ENCODE assay signal across 8 cellular contexts in the genomic region with DNA sequence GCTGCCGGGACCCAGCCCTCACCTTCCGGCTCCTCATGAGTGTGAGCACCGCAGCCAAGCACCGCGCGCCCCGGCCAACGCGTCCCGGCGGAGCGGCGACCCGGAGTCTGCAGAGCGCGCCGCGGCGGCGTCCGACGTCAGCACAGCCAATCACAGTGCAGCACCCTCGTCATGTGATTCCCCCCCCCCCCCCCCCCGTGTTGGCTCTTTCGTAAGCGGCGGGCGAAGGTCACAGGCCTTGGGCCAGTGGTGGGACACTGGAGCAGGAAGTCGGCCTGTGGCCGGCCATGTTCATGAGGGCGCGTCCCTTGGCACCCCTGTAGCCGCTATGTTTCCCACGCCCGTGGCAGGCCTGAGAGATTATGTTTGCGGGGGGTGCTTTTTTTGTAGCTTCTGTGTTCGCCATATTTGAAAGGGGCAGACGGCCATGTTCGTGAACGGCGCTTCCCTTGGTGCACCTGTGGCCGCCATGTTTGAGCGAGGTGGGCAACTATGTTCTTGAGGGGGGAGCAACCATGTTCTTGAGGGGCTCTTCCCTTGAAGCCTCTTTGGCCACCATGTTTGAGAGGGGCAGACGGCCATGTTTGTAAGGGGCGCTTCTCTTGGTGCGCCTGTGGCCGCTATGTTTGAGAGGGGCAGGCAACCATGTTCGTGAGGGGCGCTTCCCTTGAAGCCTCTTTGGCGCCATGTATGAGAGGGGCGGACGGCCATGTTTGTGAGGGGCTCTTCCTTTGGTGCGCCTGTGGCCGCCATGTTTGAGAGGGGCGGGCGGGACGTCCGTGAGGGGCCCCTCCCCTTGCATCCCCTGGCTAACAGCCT. TPM values are rescaled to one million over a fixed set of nuclear protein-coding genes. Genes with fewer than 3 reads are reported as not detected.
A peak's percentile ranks its signal among the peaks of the same experiment; 100 is the strongest.
DNase-seq lines count a peak whose midpoint lies in the region; ATAC-seq, FAIRE-seq and TF ChIP-seq lines count a peak whose summit lies in the region.

A gene (minus strand): TSS at position 123 of the 819 bp plus-strand sequence. CDS start 86 bp downstream, at position 37.

- peak within 1 kb of the TSS; percentile 86 for H3K4me3 Mint-ChIP-seq in chondrocyte (ENCODE audit: unreplicated experiment)

- FAIRE-seq in kidney (lab: Jason Lieb, UNC): peak; percentile 69

- H3K27me3 Mint-ChIP-seq in chondrocyte (ENCODE audit: low read depth): no peaks in the 10 kb centered on the region

- H3K9ac ChIP-seq in kidney (ENCODE audit: low read length in 2 of 2): peak within 1 kb of the TSS; percentile 82 to 83

- intact Hi-C loops in kidney (cut with DNase I): no loop called here

- H3K27ac Mint-ChIP-seq in chondrocyte (ENCODE audit: unreplicated experiment): peak within 1 kb of the TSS; percentile 96

- H3K4me1 Mint-ChIP-seq in chondrocyte (ENCODE audit: low read depth): peaks cover 47% of the 10 kb centered on the region

- DNase-seq in AG09309 (ENCODE audit: low read depth): peak; percentile 94
- DNase-seq in NCI-H510A treated with DMSO at 0.1 percent for 48 hours (lab: John Stamatoyannopoulos, UW): peak; percentile 96
- peak; percentile 80 to 88 for DNase-seq in activated CD4-positive, alpha-beta T cell treated with anti-CD3 and anti-CD28 coated beads for 24 hours (ENCODE audit: low read depth in 2 of 2)
- DNase-seq in chondrocyte (ENCODE audit: low spot score): peak; percentile 97
- DNase-seq in kidney: peak; percentile 99
- DNase-seq in stimulated activated CD4-positive, alpha-beta T cell treated with anti-CD3 and anti-CD28 coated beads, Interleukin-15, amount 100 ng/mL, for 24 hours: peak; percentile 92

- peaks cover 11 to 26% of the 10 kb centered on the region in 2 donors for H3K4me1 ChIP-seq in kidney (ENCODE audit: control insufficient read depth in 1 of 2, insufficient read depth in 1 of 2, low read depth in 1 of 2, low read length in 2 of 2)

- ATAC-seq in GM19025 (IDR thresholded peaks at IDR 0.05; ENCODE audit: low read depth, unreplicated experiment): peak; percentile 64
- ATAC-seq in HG03342 (IDR thresholded peaks at IDR 0.05; ENCODE audit: unreplicated experiment): peak; percentile 64

- H3K9me3 Mint-ChIP-seq in chondrocyte (ENCODE audit: low read depth): peaks cover 14% of the 10 kb centered on the region

- H3K27ac ChIP-seq in kidney (ENCODE audit: low read depth in 2 of 2, low read length in 2 of 2): peak within 1 kb of the TSS; percentile 96 to 98

- H3K9me3 ChIP-seq in kidney (ENCODE audit: control insufficient read depth in 1 of 2, low read length in 2 of 2): peaks cover 0 to 5% of the 10 kb centered on the region in 2 donors

- H3K4me3 ChIP-seq in AG09309 (ENCODE audit: control insufficient read depth, low read depth, low read length) (peak within 1 kb of the TSS; percentile 83), kidney (ENCODE audit: low read length in 2 of 2) (peak within 1 kb of the TSS; percentile 79 to 87)

- H3K36me3 ChIP-seq in kidney (ENCODE audit: control insufficient read depth in 1 of 2, insufficient read depth in 2 of 2, low read length in 2 of 2): peaks cover 0 to 3% of the 10 kb centered on the region in 2 donors

- TF ChIP-seq CTCF in AG09309 (IDR thresholded peaks at IDR 0.05; ENCODE audit: control insufficient read depth, insufficient read depth, low read depth, low read length, missing control alignments): no peak
- no peak for TF ChIP-seq CTCF in chondrocyte (IDR thresholded peaks at IDR 0.05)
- TF ChIP-seq CTCF in kidney (IDR thresholded peaks at IDR 0.05; ENCODE audit: borderline replicate concordance, extremely low read depth, insufficient read depth): no peak

- H3K36me3 Mint-ChIP-seq in chondrocyte (ENCODE audit: low read depth): no peaks in the 10 kb centered on the region

RNA-seq across cellular contexts. Expression of the gene that starts here (rescaled TPM):
- 25.0 to 25.7 TPM (median 25.3 TPM) in 3 replicates for total RNA-seq in chondrocyte
- total RNA-seq in kidney: 16.8 TPM
- polyA plus RNA-seq in kidney (ENCODE audit: insufficient read depth, low read depth, low replicate concordance): 15.9 TPM

Comparison
In these comparisons a context has a peak if more than half of its experiments do, and no peak if none do; other contexts are left out.
1. Peak in every context shown above with its lines: DNase-seq, ATAC-seq, H3K4me3 ChIP-seq and H3K27ac ChIP-seq.